Comparison of ENCODE assay signal across 20 cellular contexts in the genomic region with DNA sequence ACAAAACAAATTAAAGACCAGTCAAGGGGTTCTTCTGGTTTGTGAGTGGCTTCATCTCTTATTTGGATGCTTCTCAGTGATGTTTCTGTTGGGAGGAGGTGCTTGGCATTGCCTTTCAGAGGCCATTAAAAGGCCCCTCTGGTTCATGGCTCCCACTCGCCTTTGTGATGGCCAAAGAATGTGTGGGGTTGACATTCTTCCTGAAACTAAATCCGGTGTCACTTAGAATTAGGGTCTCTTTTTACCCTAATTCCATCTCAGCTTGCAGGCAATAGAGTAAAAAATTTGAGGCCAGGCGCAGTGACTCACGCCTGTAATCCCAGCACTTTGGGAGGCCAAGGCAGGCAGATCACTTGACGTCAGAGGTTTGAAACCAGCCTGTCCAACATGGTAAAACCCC.
"Had no signal": no experiment of that assay in that cellular context is flagged by ENCODE, and none has a peak within 500 bp of the region (broad histone marks: within the 10 kb centered on the region; RNA-seq: fewer than 3 reads in every experiment).

No MANE protein-coding gene starts in this region.

- H3K4me3 ChIP-seq: coronary artery, lower lobe of right lung, ovary, psoas muscle, spleen had no signal

- H3K4me1 Mint-ChIP-seq: activated CD4-positive, alpha-beta memory T cell treated with anti-CD3 and anti-CD28 coated beads, Interleukin-2, amount 10 ng/mL, durations not matched to agents 7 days and 5 days; activated CD4-positive, alpha-beta T cell treated with anti-CD3 and anti-CD28 coated beads for 36 hours; activated CD8-positive, alpha-beta memory T cell treated with anti-CD3 and anti-CD28 coated beads, Interleukin-2, amount 10 ng/mL, durations not matched to agents 7 days and 5 days; central memory CD8-positive, alpha-beta T cell; stimulated activated naive B cell treated with anti-CD40 and anti-IgM and Interleukin-4, amounts not matched to agents 10 μg/mL and 1 μg/mL and 100 μg/mL, for 72 hours had no signal

- H3K9me3 Mint-ChIP-seq: activated naive CD4-positive, alpha-beta T cell treated with anti-CD3 and anti-CD28 coated beads for 36 hours had no signal

- DNase-seq: activated CD4-positive, alpha-beta memory T cell treated with anti-CD3 and anti-CD28 coated beads, Interleukin-2, amount 10 ng/mL, durations not matched to agents 7 days and 5 days; activated CD4-positive, alpha-beta T cell treated with anti-CD3 and anti-CD28 coated beads for 36 hours; activated CD8-positive, alpha-beta memory T cell treated with anti-CD3 and anti-CD28 coated beads, Interleukin-2, amount 10 ng/mL, durations not matched to agents 7 days and 5 days; activated naive CD4-positive, alpha-beta T cell treated with anti-CD3 and anti-CD28 coated beads for 36 hours; activated T-cell treated with anti-CD3 and anti-CD28 coated beads, Interleukin-2, amount 50 U/mL, for 1 hour; anterior cingulate cortex; foreskin melanocyte; islet precursor cell; left colon; lower lobe of right lung; midbrain; ovary; psoas muscle; spleen; stimulated activated naive B cell treated with anti-CD40 and anti-IgM and Interleukin-4, amounts not matched to agents 10 μg/mL and 1 μg/mL and 100 μg/mL, for 72 hours had no signal

- H3K27me3 Mint-ChIP-seq: activated CD4-positive, alpha-beta memory T cell treated with anti-CD3 and anti-CD28 coated beads, Interleukin-2, amount 10 ng/mL, durations not matched to agents 7 days and 5 days; activated CD8-positive, alpha-beta memory T cell treated with anti-CD3 and anti-CD28 coated beads, Interleukin-2, amount 10 ng/mL, durations not matched to agents 7 days and 5 days; central memory CD8-positive, alpha-beta T cell had no signal

- H3K27ac ChIP-seq: lower lobe of right lung, ovary, psoas muscle, spleen had no signal

- ATAC-seq: activated CD4-positive, alpha-beta T cell treated with anti-CD3 and anti-CD28 coated beads for 36 hours; activated CD8-positive, alpha-beta memory T cell treated with anti-CD3 and anti-CD28 coated beads, Interleukin-2, amount 10 ng/mL, durations not matched to agents 7 days and 5 days; left colon; lower lobe of right lung; psoas muscle; stimulated activated naive B cell treated with anti-CD40 and anti-IgM and Interleukin-4, amounts not matched to agents 10 μg/mL and 1 μg/mL and 100 μg/mL, for 72 hours had no signal

- H3K27me3 ChIP-seq: ovary, spleen had no signal

- H3K9me3 ChIP-seq: lower lobe of right lung, ovary, psoas muscle had no signal

- H3K36me3 Mint-ChIP-seq: activated CD8-positive, alpha-beta memory T cell treated with anti-CD3 and anti-CD28 coated beads, Interleukin-2, amount 10 ng/mL, durations not matched to agents 7 days and 5 days; stimulated activated naive B cell treated with anti-CD40 and anti-IgM and Interleukin-4, amounts not matched to agents 10 μg/mL and 1 μg/mL and 100 μg/mL, for 72 hours had no signal

- H3K4me3 Mint-ChIP-seq: activated CD4-positive, alpha-beta memory T cell treated with anti-CD3 and anti-CD28 coated beads, Interleukin-2, amount 10 ng/mL, durations not matched to agents 7 days and 5 days; activated CD4-positive, alpha-beta T cell treated with anti-CD3 and anti-CD28 coated beads for 36 hours; activated CD8-positive, alpha-beta memory T cell treated with anti-CD3 and anti-CD28 coated beads, Interleukin-2, amount 10 ng/mL, durations not matched to agents 7 days and 5 days; activated naive CD4-positive, alpha-beta T cell treated with anti-CD3 and anti-CD28 coated beads for 36 hours; central memory CD8-positive, alpha-beta T cell; stimulated activated naive B cell treated with anti-CD40 and anti-IgM and Interleukin-4, amounts not matched to agents 10 μg/mL and 1 μg/mL and 100 μg/mL, for 72 hours; T-helper 2 cell treated with Interferon-gamma antibody and Interleukin-4, amounts not matched to agents 5 μg/mL and 100 μg/mL, for 36 hours; WTC11 had no signal

- H3K4me1 ChIP-seq: lower lobe of right lung, psoas muscle, spleen had no signal

- H3K27ac Mint-ChIP-seq: activated CD4-positive, alpha-beta memory T cell treated with anti-CD3 and anti-CD28 coated beads, Interleukin-2, amount 10 ng/mL, durations not matched to agents 7 days and 5 days; activated CD4-positive, alpha-beta T cell treated with anti-CD3 and anti-CD28 coated beads for 36 hours; activated CD8-positive, alpha-beta memory T cell treated with anti-CD3 and anti-CD28 coated beads, Interleukin-2, amount 10 ng/mL, durations not matched to agents 7 days and 5 days; activated naive CD4-positive, alpha-beta T cell treated with anti-CD3 and anti-CD28 coated beads for 36 hours; activated T-helper 2 cell treated with anti-CD3 and anti-CD28 coated beads, Interferon-gamma antibody, Interleukin-2, Interleukin-4, amounts not matched to agents 10 μg/mL and 5 μg/mL and 100 μg/mL, durations not matched to agents 14 hours and 24 hours and 36 hours; stimulated activated naive B cell treated with anti-CD40 and anti-IgM and Interleukin-4, amounts not matched to agents 10 μg/mL and 1 μg/mL and 100 μg/mL, for 72 hours; T-helper 2 cell treated with Interferon-gamma antibody and Interleukin-4, amounts not matched to agents 5 μg/mL and 100 μg/mL, for 36 hours had no signal

- H3K36me3 ChIP-seq: lower lobe of right lung, ovary, spleen had no signal
